1 cellular context compared by ENCODE assay signal in the genomic region with DNA sequence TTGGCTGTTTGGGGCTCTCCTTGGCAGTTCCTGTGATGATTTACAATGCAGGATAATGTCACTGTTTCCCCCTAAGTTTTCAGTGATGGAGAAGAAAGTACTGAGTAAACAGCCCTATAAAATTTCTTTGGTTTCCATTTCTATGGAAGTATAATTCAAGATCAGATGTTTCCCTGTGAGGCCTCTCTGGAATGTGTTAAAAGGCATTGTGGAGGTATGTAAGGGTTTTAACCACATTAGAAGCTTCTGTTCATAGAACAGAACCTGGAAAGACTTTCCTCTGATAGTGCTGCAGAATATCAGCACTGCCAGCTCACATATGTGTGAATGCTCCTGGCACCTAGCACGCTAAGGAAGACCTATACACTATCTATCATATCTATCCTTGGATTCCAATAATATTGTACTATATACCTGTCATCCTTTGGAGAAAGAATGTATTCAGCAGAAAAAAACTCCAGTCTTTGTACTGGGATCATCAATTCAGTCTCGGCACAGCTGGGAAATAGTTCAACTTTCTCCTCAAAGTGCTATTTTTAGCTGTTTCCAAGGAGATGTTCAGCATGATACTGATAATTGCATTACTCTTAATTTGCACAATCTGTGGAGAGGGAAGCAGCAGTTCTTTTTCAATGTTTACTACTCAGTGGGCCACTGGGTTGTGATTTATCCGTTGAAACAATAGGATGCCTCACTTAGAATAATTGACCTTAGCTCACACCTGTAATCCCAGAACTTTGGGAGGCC.
TF ChIP-seq lines count a peak whose summit lies in the region.

No MANE protein-coding gene starts in this region.

TF ChIP-seq in IMR-90, 13 proteins besides CTCF, POLR2A, EP300 and RAD21 (continued from another document):
- TF ChIP-seq CEBPB (IDR thresholded peaks at IDR 0.05; ENCODE audit: low read depth, low read length) (no peak), MXI1 (IDR thresholded peaks at IDR 0.05; ENCODE audit: borderline replicate concordance, low read depth, low read length) (no peak), FOS (IDR thresholded peaks at IDR 0.05; ENCODE audit: low read depth, low read length) (no peak)
- TF ChIP-seq, protein P1, sequence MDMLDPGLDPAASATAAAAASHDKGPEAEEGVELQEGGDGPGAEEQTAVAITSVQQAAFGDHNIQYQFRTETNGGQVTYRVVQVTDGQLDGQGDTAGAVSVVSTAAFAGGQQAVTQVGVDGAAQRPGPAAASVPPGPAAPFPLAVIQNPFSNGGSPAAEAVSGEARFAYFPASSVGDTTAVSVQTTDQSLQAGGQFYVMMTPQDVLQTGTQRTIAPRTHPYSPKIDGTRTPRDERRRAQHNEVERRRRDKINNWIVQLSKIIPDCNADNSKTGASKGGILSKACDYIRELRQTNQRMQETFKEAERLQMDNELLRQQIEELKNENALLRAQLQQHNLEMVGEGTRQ (IDR thresholded peaks at IDR 0.05; ENCODE audit: low read depth, low read length), result no peak
